Comparison of ENCODE assay signal across 11 cellular contexts in the genomic region with DNA sequence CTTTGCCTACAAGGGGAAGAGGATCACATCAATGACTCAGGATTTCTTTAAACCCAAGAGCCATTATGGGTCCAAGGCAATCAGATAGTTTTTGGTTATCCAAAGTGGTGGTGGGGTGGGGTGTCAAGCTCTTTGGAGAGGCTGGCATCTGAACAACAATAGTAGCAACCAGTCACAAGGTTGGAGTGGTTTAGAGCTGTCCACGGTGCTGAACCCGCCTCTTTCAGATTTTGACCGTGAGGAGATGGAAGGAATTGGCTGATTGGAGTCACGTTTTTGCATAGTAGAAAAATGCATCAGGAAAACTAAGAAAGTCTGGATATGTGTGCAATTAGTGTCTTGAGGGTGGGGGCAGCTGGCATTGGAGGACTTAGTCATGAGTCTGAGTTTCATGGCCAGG.
DNase-seq lines count a peak whose midpoint lies in the region; ATAC-seq and TF ChIP-seq lines count a peak whose summit lies in the region.
"Had no signal": no experiment of that assay in that cellular context is flagged by ENCODE, and none has a peak within 500 bp of the region (broad histone marks: within the 10 kb centered on the region; RNA-seq: fewer than 3 reads in every experiment).

No MANE protein-coding gene starts in this region.

- no peaks in the 10 kb centered on the region for H3K36me3 Mint-ChIP-seq in activated T-cell treated with anti-CD3 and anti-CD28 coated beads, Interleukin-2, amount 50 U/mL, for 24 hours (ENCODE audit: low read depth)
- H3K36me3 Mint-ChIP-seq in endothelial cell (ENCODE audit: low read depth, unreplicated experiment), result no peaks in the 10 kb centered on the region

- no peak for ATAC-seq in HG02763 (IDR thresholded peaks at IDR 0.05; ENCODE audit: unreplicated experiment)

- H3K4me1 Mint-ChIP-seq in activated T-cell treated with anti-CD3 and anti-CD28 coated beads, Interleukin-2, amount 50 U/mL, for 24 hours (ENCODE audit: low read depth), result no peaks in the 10 kb centered on the region
- peaks cover 4% of the 10 kb centered on the region for H3K4me1 Mint-ChIP-seq in endothelial cell (ENCODE audit: unreplicated experiment)

- no peak overlapping the region for H3K27ac ChIP-seq in RWPE1
- H3K27ac ChIP-seq: BLaER1 treated with 17β-estradiol and CSF1 and Interleukin-3, amounts not matched to agents 10 nM and 100 nM; KMS-11 had no signal

- no peaks in the 10 kb centered on the region for H3K9me3 Mint-ChIP-seq in activated T-cell treated with anti-CD3 and anti-CD28 coated beads, Interleukin-2, amount 50 U/mL, for 24 hours
- no peaks in the 10 kb centered on the region for H3K9me3 Mint-ChIP-seq in endothelial cell (ENCODE audit: unreplicated experiment)
- H3K9me3 Mint-ChIP-seq: T-helper 2 cell treated with Interferon-gamma antibody and Interleukin-4, amounts not matched to agents 5 μg/mL and 100 μg/mL, for 36 hours had no signal

- H3K27ac Mint-ChIP-seq in activated T-cell treated with anti-CD3 and anti-CD28 coated beads, Interleukin-2, amount 50 U/mL, for 24 hours, result no peak overlapping the region
- H3K27ac Mint-ChIP-seq in endothelial cell (ENCODE audit: unreplicated experiment), result no peak overlapping the region
- H3K27ac Mint-ChIP-seq: T-helper 2 cell treated with Interferon-gamma antibody and Interleukin-4, amounts not matched to agents 5 μg/mL and 100 μg/mL, for 36 hours had no signal

- CTCF ChIA-PET in RWPE1 (lab: Yijun Ruan, JAX), result interaction anchor here (0.7 kb wide), 2 partner anchors 16 to 322 kb away, joined by 3 read pairs; no protein-coding TSS in a partner anchor

- no peak for TF ChIP-seq CTCF in RWPE1 (conservative IDR thresholded peaks at IDR 0.05; ENCODE audit: low read depth)
- TF ChIP-seq CTCF in endothelial cell (IDR thresholded peaks at IDR 0.05; ENCODE audit: unreplicated experiment), result no peak

- no peak overlapping the region for H3K4me3 Mint-ChIP-seq in activated T-cell treated with anti-CD3 and anti-CD28 coated beads, Interleukin-2, amount 50 U/mL, for 24 hours
- H3K4me3 Mint-ChIP-seq in endothelial cell (ENCODE audit: unreplicated experiment), result no peak overlapping the region
- H3K4me3 Mint-ChIP-seq: T-helper 2 cell treated with Interferon-gamma antibody and Interleukin-4, amounts not matched to agents 5 μg/mL and 100 μg/mL, for 36 hours had no signal

- POLR2A ChIA-PET in RWPE1 (lab: Yijun Ruan, JAX; ENCODE audit: low non-redundant PET), result no interaction called here

- peak; percentile 35 for DNase-seq in activated T-cell treated with anti-CD3 and anti-CD28 coated beads, Interleukin-2, amount 50 U/mL, for 24 hours
- no peak for DNase-seq in activated T-cell treated with anti-CD3 and anti-CD28 coated beads, Interleukin-2, amount 50 U/mL, for 1 hour
- peak; percentile 8 for DNase-seq in RWPE1 (ENCODE audit: low spot score)
- DNase-seq in endothelial cell (ENCODE audit: low spot score), result peak; percentile 72
- DNase-seq in stimulated activated CD4-positive, alpha-beta T cell treated with anti-CD3 and anti-CD28 coated beads, Interleukin-4, amount 100 ng/mL, for 48 hours (ENCODE audit: low read depth in 2 of 2), result peak; percentile 12 to 33
- DNase-seq in foreskin melanocyte, result no peak
- no peak for DNase-seq in globus pallidus (ENCODE audit: low spot score)

- H3K27me3 Mint-ChIP-seq in activated T-cell treated with anti-CD3 and anti-CD28 coated beads, Interleukin-2, amount 50 U/mL, for 24 hours, result peaks cover 6% of the 10 kb centered on the region
- H3K27me3 Mint-ChIP-seq in endothelial cell (ENCODE audit: unreplicated experiment), result no peaks in the 10 kb centered on the region

Comparison
In these comparisons a context has a peak if more than half of its experiments do, and no peak if none do; other contexts are left out.
1. DNase-seq: peak in activated T-cell treated with anti-CD3 and anti-CD28 coated beads, Interleukin-2, amount 50 U/mL, for 24 hours (single experiment), RWPE1 (single experiment), endothelial cell (single experiment) and stimulated activated CD4-positive, alpha-beta T cell treated with anti-CD3 and anti-CD28 coated beads, Interleukin-4, amount 100 ng/mL, for 48 hours (2 of 2); none in activated T-cell treated with anti-CD3 and anti-CD28 coated beads, Interleukin-2, amount 50 U/mL, for 1 hour (single experiment), foreskin melanocyte (single experiment) and globus pallidus (single experiment).